In the genomic region with DNA sequence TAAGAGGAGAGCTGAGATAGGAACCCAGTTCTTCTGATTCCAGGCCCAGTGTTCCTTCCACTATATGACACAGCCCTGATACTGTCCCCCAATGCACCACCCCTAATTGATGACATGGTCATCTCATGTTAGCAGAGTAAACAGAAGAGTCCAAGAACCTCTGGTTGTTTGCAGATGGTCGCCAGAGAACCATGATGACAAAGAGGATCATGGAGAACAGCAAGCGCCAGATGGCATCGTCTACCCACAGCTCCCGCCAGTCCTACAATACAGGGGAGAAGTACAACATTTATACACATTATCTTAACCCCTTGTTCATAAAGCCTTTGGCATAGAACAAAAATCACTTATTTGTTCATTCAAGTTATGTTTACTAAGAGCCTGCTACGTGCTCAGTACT, we compare ENCODE assay signal across 1 cellular context.
TF ChIP-seq lines count a peak whose summit lies in the region.

No MANE protein-coding gene starts in this region.

TF ChIP-seq in HepG2, 621 proteins besides CTCF, POLR2A, EP300 and RAD21 (continues in another document):
- TF ChIP-seq KAT7 (CRISPR knock-in tag; IDR thresholded peaks at IDR 0.05; ENCODE audit: borderline replicate concordance), result no peak
- TF ChIP-seq, protein P1, sequence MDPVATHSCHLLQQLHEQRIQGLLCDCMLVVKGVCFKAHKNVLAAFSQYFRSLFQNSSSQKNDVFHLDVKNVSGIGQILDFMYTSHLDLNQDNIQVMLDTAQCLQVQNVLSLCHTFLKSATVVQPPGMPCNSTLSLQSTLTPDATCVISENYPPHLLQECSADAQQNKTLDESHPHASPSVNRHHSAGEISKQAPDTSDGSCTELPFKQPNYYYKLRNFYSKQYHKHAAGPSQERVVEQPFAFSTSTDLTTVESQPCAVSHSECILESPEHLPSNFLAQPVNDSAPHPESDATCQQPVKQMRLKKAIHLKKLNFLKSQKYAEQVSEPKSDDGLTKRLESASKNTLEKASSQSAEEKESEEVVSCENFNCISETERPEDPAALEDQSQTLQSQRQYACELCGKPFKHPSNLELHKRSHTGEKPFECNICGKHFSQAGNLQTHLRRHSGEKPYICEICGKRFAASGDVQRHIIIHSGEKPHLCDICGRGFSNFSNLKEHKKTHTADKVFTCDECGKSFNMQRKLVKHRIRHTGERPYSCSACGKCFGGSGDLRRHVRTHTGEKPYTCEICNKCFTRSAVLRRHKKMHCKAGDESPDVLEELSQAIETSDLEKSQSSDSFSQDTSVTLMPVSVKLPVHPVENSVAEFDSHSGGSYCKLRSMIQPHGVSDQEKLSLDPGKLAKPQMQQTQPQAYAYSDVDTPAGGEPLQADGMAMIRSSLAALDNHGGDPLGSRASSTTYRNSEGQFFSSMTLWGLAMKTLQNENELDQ (CRISPR knock-in tag; IDR thresholded peaks at IDR 0.05; ENCODE audit: borderline replicate concordance), result no peak
- TF ChIP-seq, protein P2, sequence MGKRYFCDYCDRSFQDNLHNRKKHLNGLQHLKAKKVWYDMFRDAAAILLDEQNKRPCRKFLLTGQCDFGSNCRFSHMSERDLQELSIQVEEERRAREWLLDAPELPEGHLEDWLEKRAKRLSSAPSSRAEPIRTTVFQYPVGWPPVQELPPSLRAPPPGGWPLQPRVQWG (CRISPR knock-in tag; IDR thresholded peaks at IDR 0.05; ENCODE audit: borderline replicate concordance, low read depth), result no peak
- no peak for TF ChIP-seq ZNF263 (CRISPR knock-in tag; IDR thresholded peaks at IDR 0.05)
- TF ChIP-seq, protein P3, sequence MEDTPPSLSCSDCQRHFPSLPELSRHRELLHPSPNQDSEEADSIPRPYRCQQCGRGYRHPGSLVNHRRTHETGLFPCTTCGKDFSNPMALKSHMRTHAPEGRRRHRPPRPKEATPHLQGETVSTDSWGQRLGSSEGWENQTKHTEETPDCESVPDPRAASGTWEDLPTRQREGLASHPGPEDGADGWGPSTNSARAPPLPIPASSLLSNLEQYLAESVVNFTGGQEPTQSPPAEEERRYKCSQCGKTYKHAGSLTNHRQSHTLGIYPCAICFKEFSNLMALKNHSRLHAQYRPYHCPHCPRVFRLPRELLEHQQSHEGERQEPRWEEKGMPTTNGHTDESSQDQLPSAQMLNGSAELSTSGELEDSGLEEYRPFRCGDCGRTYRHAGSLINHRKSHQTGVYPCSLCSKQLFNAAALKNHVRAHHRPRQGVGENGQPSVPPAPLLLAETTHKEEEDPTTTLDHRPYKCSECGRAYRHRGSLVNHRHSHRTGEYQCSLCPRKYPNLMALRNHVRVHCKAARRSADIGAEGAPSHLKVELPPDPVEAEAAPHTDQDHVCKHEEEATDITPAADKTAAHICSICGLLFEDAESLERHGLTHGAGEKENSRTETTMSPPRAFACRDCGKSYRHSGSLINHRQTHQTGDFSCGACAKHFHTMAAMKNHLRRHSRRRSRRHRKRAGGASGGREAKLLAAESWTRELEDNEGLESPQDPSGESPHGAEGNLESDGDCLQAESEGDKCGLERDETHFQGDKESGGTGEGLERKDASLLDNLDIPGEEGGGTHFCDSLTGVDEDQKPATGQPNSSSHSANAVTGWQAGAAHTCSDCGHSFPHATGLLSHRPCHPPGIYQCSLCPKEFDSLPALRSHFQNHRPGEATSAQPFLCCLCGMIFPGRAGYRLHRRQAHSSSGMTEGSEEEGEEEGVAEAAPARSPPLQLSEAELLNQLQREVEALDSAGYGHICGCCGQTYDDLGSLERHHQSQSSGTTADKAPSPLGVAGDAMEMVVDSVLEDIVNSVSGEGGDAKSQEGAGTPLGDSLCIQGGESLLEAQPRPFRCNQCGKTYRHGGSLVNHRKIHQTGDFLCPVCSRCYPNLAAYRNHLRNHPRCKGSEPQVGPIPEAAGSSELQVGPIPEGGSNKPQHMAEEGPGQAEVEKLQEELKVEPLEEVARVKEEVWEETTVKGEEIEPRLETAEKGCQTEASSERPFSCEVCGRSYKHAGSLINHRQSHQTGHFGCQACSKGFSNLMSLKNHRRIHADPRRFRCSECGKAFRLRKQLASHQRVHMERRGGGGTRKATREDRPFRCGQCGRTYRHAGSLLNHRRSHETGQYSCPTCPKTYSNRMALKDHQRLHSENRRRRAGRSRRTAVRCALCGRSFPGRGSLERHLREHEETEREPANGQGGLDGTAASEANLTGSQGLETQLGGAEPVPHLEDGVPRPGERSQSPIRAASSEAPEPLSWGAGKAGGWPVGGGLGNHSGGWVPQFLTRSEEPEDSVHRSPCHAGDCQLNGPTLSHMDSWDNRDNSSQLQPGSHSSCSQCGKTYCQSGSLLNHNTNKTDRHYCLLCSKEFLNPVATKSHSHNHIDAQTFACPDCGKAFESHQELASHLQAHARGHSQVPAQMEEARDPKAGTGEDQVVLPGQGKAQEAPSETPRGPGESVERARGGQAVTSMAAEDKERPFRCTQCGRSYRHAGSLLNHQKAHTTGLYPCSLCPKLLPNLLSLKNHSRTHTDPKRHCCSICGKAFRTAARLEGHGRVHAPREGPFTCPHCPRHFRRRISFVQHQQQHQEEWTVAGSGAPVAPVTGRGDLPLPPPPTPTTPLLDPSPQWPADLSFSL (CRISPR knock-in tag; IDR thresholded peaks at IDR 0.05), result no peak
- TF ChIP-seq POGZ (CRISPR knock-in tag; IDR thresholded peaks at IDR 0.05), result peak; percentile 83
- no peak for TF ChIP-seq ZNF761 (CRISPR knock-in tag; conservative IDR thresholded peaks at IDR 0.05)
- TF ChIP-seq ZC3H13 (CRISPR knock-in tag; IDR thresholded peaks at IDR 0.05), result no peak
- TF ChIP-seq, protein P4, sequence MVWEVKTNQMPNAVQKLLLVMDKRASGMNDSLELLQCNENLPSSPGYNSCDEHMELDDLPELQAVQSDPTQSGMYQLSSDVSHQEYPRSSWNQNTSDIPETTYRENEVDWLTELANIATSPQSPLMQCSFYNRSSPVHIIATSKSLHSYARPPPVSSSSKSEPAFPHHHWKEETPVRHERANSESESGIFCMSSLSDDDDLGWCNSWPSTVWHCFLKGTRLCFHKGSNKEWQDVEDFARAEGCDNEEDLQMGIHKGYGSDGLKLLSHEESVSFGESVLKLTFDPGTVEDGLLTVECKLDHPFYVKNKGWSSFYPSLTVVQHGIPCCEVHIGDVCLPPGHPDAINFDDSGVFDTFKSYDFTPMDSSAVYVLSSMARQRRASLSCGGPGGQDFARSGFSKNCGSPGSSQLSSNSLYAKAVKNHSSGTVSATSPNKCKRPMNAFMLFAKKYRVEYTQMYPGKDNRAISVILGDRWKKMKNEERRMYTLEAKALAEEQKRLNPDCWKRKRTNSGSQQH (CRISPR knock-in tag; IDR thresholded peaks at IDR 0.05; ENCODE audit: low read depth), result no peak
- TF ChIP-seq KLF6 (CRISPR knock-in tag; IDR thresholded peaks at IDR 0.05), result no peak
- 0 out of 2 replicates have a peak, but pooled peaks have one; percentile 23 for TF ChIP-seq PHF21A (CRISPR knock-in tag; IDR thresholded peaks at IDR 0.05)
- TF ChIP-seq ZMYM4 (CRISPR knock-in tag; IDR thresholded peaks at IDR 0.05), result peak; percentile 86
- TF ChIP-seq, protein P5, sequence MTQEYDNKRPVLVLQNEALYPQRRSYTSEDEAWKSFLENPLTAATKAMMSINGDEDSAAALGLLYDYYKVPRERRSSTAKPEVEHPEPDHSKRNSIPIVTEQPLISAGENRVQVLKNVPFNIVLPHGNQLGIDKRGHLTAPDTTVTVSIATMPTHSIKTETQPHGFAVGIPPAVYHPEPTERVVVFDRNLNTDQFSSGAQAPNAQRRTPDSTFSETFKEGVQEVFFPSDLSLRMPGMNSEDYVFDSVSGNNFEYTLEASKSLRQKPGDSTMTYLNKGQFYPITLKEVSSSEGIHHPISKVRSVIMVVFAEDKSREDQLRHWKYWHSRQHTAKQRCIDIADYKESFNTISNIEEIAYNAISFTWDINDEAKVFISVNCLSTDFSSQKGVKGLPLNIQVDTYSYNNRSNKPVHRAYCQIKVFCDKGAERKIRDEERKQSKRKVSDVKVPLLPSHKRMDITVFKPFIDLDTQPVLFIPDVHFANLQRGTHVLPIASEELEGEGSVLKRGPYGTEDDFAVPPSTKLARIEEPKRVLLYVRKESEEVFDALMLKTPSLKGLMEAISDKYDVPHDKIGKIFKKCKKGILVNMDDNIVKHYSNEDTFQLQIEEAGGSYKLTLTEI (CRISPR knock-in tag; conservative IDR thresholded peaks at IDR 0.05), result no peak
- TF ChIP-seq, protein P6, sequence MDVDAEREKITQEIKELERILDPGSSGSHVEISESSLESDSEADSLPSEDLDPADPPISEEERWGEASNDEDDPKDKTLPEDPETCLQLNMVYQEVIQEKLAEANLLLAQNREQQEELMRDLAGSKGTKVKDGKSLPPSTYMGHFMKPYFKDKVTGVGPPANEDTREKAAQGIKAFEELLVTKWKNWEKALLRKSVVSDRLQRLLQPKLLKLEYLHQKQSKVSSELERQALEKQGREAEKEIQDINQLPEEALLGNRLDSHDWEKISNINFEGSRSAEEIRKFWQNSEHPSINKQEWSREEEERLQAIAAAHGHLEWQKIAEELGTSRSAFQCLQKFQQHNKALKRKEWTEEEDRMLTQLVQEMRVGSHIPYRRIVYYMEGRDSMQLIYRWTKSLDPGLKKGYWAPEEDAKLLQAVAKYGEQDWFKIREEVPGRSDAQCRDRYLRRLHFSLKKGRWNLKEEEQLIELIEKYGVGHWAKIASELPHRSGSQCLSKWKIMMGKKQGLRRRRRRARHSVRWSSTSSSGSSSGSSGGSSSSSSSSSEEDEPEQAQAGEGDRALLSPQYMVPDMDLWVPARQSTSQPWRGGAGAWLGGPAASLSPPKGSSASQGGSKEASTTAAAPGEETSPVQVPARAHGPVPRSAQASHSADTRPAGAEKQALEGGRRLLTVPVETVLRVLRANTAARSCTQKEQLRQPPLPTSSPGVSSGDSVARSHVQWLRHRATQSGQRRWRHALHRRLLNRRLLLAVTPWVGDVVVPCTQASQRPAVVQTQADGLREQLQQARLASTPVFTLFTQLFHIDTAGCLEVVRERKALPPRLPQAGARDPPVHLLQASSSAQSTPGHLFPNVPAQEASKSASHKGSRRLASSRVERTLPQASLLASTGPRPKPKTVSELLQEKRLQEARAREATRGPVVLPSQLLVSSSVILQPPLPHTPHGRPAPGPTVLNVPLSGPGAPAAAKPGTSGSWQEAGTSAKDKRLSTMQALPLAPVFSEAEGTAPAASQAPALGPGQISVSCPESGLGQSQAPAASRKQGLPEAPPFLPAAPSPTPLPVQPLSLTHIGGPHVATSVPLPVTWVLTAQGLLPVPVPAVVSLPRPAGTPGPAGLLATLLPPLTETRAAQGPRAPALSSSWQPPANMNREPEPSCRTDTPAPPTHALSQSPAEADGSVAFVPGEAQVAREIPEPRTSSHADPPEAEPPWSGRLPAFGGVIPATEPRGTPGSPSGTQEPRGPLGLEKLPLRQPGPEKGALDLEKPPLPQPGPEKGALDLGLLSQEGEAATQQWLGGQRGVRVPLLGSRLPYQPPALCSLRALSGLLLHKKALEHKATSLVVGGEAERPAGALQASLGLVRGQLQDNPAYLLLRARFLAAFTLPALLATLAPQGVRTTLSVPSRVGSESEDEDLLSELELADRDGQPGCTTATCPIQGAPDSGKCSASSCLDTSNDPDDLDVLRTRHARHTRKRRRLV (CRISPR knock-in tag; IDR thresholded peaks at IDR 0.05), result no peak
- no peak for TF ChIP-seq ZSCAN31 (CRISPR knock-in tag; IDR thresholded peaks at IDR 0.05; ENCODE audit: low read depth)
- TF ChIP-seq HNF4A (CRISPR knock-in tag; IDR thresholded peaks at IDR 0.05), result peak; percentile 48
- no peak for TF ChIP-seq ZNF792 (CRISPR knock-in tag; IDR thresholded peaks at IDR 0.05)
- TF ChIP-seq POLR2AphosphoS2 (IDR thresholded peaks at IDR 0.05; ENCODE audit: low read depth, low read length), result no peak
- TF ChIP-seq ZNF333 (CRISPR knock-in tag; IDR thresholded peaks at IDR 0.05; ENCODE audit: borderline replicate concordance), result no peak
- TF ChIP-seq ZBTB7A (CRISPR knock-in tag; IDR thresholded peaks at IDR 0.05), result no peak
- TF ChIP-seq NCOA5 (CRISPR knock-in tag; IDR thresholded peaks at IDR 0.05), result no peak
- no peak for TF ChIP-seq HOXA7 (CRISPR knock-in tag; IDR thresholded peaks at IDR 0.05)
- TF ChIP-seq SRF (IDR thresholded peaks at IDR 0.05; ENCODE audit: low read depth, low read length), result no peak
- TF ChIP-seq CREM (IDR thresholded peaks at IDR 0.05), result no peak
- TF ChIP-seq CREM (CRISPR knock-in tag; IDR thresholded peaks at IDR 0.05), result no peak
- TF ChIP-seq, protein P7, sequence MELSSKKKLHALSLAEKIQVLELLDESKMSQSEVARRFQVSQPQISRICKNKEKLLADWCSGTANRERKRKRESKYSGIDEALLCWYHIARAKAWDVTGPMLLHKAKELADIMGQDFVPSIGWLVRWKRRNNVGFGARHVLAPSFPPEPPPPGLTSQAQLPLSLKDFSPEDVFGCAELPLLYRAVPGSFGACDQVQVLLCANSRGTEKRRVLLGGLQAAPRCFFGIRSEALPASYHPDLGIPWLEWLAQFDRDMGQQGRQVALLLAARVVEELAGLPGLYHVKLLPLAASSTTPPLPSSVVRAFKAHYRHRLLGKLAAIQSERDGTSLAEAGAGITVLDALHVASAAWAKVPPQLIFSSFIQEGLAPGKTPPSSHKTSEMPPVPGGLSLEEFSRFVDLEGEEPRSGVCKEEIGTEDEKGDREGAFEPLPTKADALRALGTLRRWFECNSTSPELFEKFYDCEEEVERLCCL (CRISPR knock-in tag; IDR thresholded peaks at IDR 0.05; ENCODE audit: borderline replicate concordance), result no peak
- 0 out of 2 replicates have a peak, but pooled peaks have one; percentile 13 for TF ChIP-seq KAT8 (CRISPR knock-in tag; IDR thresholded peaks at IDR 0.05)
- TF ChIP-seq KLF15 (CRISPR knock-in tag; IDR thresholded peaks at IDR 0.05; ENCODE audit: borderline replicate concordance), result no peak
- TF ChIP-seq SOX13 (IDR thresholded peaks at IDR 0.05), result no peak
- TF ChIP-seq SOX13 (CRISPR knock-in tag; conservative IDR thresholded peaks at IDR 0.05 in 1 of 2, IDR thresholded peaks at IDR 0.05 in 1 of 2), result peak in 1 of 2 experiments; percentile 50; a peak in 2 of 4 replicates
- TF ChIP-seq, protein P8, sequence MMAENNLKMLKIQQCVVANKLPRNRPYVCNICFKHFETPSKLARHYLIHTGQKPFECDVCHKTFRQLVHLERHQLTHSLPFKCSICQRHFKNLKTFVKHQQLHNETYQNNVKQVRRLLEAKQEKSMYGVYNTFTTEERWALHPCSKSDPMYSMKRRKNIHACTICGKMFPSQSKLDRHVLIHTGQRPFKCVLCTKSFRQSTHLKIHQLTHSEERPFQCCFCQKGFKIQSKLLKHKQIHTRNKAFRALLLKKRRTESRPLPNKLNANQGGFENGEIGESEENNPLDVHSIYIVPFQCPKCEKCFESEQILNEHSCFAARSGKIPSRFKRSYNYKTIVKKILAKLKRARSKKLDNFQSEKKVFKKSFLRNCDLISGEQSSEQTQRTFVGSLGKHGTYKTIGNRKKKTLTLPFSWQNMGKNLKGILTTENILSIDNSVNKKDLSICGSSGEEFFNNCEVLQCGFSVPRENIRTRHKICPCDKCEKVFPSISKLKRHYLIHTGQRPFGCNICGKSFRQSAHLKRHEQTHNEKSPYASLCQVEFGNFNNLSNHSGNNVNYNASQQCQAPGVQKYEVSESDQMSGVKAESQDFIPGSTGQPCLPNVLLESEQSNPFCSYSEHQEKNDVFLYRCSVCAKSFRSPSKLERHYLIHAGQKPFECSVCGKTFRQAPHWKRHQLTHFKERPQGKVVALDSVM (CRISPR knock-in tag; IDR thresholded peaks at IDR 0.05), result no peak
- no peak for TF ChIP-seq ZNF547 (CRISPR knock-in tag; IDR thresholded peaks at IDR 0.05)
